Comparison of ENCODE assay signal across 8 cellular contexts in the genomic region with DNA sequence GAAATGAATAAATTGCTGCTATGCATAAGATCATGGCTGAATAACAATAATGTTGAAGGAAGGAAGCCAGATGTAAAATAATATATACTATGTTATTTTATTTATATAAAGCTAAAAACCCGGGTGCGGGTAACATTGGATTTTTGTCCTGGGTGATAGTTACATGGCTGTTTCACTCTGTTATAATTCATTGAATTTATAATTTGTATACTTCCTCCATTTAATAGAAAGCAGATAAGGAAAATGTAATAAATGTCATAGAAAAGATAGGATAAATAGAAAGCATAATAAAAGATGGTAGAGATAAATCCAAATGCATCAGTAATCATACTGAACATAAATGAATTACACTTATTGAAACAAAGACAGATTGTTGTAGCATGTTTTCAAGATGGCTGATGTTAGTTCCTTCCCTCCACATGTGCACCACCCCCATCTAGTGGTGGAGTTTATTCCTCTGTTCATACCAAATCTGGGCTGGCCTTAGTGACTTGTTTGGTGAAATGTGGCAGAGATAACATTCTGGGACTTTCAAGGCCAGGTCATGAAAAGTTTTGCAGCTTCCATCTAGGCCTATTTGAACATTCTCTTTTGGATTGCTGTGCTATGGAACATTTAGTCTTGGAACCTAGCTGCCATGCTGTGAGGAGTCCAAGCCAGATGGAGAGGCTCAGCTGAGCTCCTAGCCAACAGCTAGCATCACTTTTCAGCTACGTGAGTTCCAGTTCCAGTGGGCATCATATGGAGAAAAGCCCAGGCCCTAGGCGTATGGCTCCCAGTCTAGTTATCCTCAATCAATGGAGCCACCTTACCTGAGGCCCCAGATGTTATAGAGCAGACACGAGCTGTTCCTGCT. TPM values are rescaled to one million over a fixed set of nuclear protein-coding genes. Genes with fewer than 3 reads are reported as not detected.
DNase-seq lines count a peak whose midpoint lies in the region; ATAC-seq and TF ChIP-seq lines count a peak whose summit lies in the region.

No MANE protein-coding gene starts in this region.

- no peak overlapping the region for H3K27ac ChIP-seq in RWPE2 (ENCODE audit: poor library complexity, severe bottlenecking)

- intact Hi-C loops in left cardiac atrium (cut with DNase I): no loop called here

- DNase-seq in GDM1 (lab: John Stamatoyannopoulos, UW) (peak; percentile 61), RWPE2 (ENCODE audit: low spot score) (no peak), left cardiac atrium (no peak), NCI-H1048 (lab: John Stamatoyannopoulos, UW) (no peak), mesenteric fat pad (ENCODE audit: low spot score) (no peak)
- peak; percentile 58 for DNase-seq in activated naive CD4-positive, alpha-beta T cell treated with Interleukin-2 at 50 U/mL for 16 hours
- peak; percentile 73 for DNase-seq in stimulated activated CD4-positive, alpha-beta T cell treated with anti-CD3 and anti-CD28 coated beads, Interleukin-15, amount 100 ng/mL, for 24 hours

- H3K36me3 ChIP-seq in RWPE2 (ENCODE audit: low read depth): no peaks in the 10 kb centered on the region

- H3K9me3 ChIP-seq in RWPE2 (ENCODE audit: severe bottlenecking): no peaks in the 10 kb centered on the region

- peak; percentile 83 for TF ChIP-seq CTCF in RWPE2 (IDR thresholded peaks at IDR 0.05; ENCODE audit: poor library complexity, severe bottlenecking)

- no peaks in the 10 kb centered on the region for H3K4me1 ChIP-seq in RWPE2 (ENCODE audit: insufficient read depth, poor library complexity, severe bottlenecking)

- H3K4me3 ChIP-seq in RWPE2 (ENCODE audit: severe bottlenecking): no peak overlapping the region

- H3K27me3 ChIP-seq in RWPE2 (ENCODE audit: insufficient read depth, poor library complexity, severe bottlenecking): no peaks in the 10 kb centered on the region

- ATAC-seq in HG03521 (IDR thresholded peaks at IDR 0.05; ENCODE audit: unreplicated experiment) (peak; percentile 65), RWPE2 (ENCODE audit: low read depth) (peak; percentile 66), left cardiac atrium (peak; percentile 34 to 59)

RNA-seq across cellular contexts. Expression of gene AHCYL2, which starts 46.9 kb away (rescaled TPM):
- 1 to 10 TPM; 5.7 to 6.4 TPM for total RNA-seq in left cardiac atrium
- 13.6 TPM for total RNA-seq in mesenteric fat pad

Comparison
In these comparisons a context has a peak if more than half of its experiments do, and no peak if none do; other contexts are left out.
1. DNase-seq: peak in GDM1 (single experiment), activated naive CD4-positive, alpha-beta T cell treated with Interleukin-2 at 50 U/mL for 16 hours (single experiment) and stimulated activated CD4-positive, alpha-beta T cell treated with anti-CD3 and anti-CD28 coated beads, Interleukin-15, amount 100 ng/mL, for 24 hours (single experiment); none in RWPE2 (single experiment), left cardiac atrium (single experiment), NCI-H1048 (single experiment) and mesenteric fat pad (single experiment).
2. Peak in every context shown above with its lines, with median percentiles within 50 percentile points of each other: ATAC-seq.